ENCODE assay signal across 8 cellular contexts in genomic region chr22:45239378-45240136, GRCh38. TPM values are rescaled to one million over a fixed set of nuclear protein-coding genes. Genes with fewer than 3 reads are reported as not detected.
A peak's percentile ranks its signal among the peaks of the same experiment; 100 is the strongest.
DNase-seq lines count a peak whose midpoint lies in the region; ATAC-seq and TF ChIP-seq lines count a peak whose summit lies in the region.

No MANE protein-coding gene starts in this region.

- H3K4me1 ChIP-seq in stomach smooth muscle (ENCODE audit: control insufficient read depth, insufficient read depth, low read length): peaks cover 20% of the 10 kb centered on the region

- CTCF ChIA-PET in activated CD8-positive, alpha-beta T cell treated with anti-CD3 and anti-CD28 coated beads for 36 hours (lab: Charles Lee): no interaction called here

- H3K9me3 ChIP-seq in stomach smooth muscle (ENCODE audit: control insufficient read depth in 2 of 2, low read length in 2 of 2): no peaks in the 10 kb centered on the region

- no peak for ATAC-seq in activated CD8-positive, alpha-beta T cell treated with anti-CD3 and anti-CD28 coated beads for 36 hours
- ATAC-seq in GM18502 (IDR thresholded peaks at IDR 0.05; ENCODE audit: poor library complexity, unreplicated experiment) (no peak), GM19351 (IDR thresholded peaks at IDR 0.05; ENCODE audit: unreplicated experiment) (no peak)

- POLR2A ChIA-PET in activated CD8-positive, alpha-beta T cell treated with anti-CD3 and anti-CD28 coated beads for 36 hours (lab: Charles Lee): interaction anchor here (0.5 kb wide), 1 partner anchor 725 kb away, joined by 3 read pairs; no protein-coding TSS in a partner anchor

- intact Hi-C loops in activated CD4-positive, alpha-beta T cell treated with anti-CD3 and anti-CD28 coated beads, Interleukin-2, amount 10 ng/mL, durations not matched to agents 24 days and 14 days (cut with micrococcal nuclease): loop anchor here (2.0 to 10.0 kb wide), 2 partner anchors 69 to 265 kb away; partner anchors contain the start of gene FAM118A
- intact Hi-C loops in activated CD8-positive, alpha-beta T cell treated with anti-CD3 and anti-CD28 coated beads for 36 hours (cut with micrococcal nuclease): no loop called here

- H3K9ac ChIP-seq in stomach smooth muscle (ENCODE audit: low read length in 2 of 2): peak overlapping the region; percentile 62 to 66

- H3K36me3 Mint-ChIP-seq in activated CD4-positive, alpha-beta T cell treated with anti-CD3 and anti-CD28 coated beads, Interleukin-2, amount 10 ng/mL, durations not matched to agents 24 days and 14 days (ENCODE audit: low read depth): peaks cover 3% of the 10 kb centered on the region
- peaks cover 6% of the 10 kb centered on the region for H3K36me3 Mint-ChIP-seq in activated CD8-positive, alpha-beta T cell treated with anti-CD3 and anti-CD28 coated beads for 36 hours (ENCODE audit: low read depth)

- H3K4me3 Mint-ChIP-seq in activated CD4-positive, alpha-beta T cell treated with anti-CD3 and anti-CD28 coated beads, Interleukin-2, amount 10 ng/mL, durations not matched to agents 24 days and 14 days: peak overlapping the region; percentile 97
- H3K4me3 Mint-ChIP-seq in activated CD8-positive, alpha-beta T cell treated with anti-CD3 and anti-CD28 coated beads for 36 hours: peak overlapping the region; percentile 93

- peaks cover 10% of the 10 kb centered on the region for H3K4me1 Mint-ChIP-seq in activated CD4-positive, alpha-beta T cell treated with anti-CD3 and anti-CD28 coated beads, Interleukin-2, amount 10 ng/mL, durations not matched to agents 24 days and 14 days
- peaks cover 26% of the 10 kb centered on the region for H3K4me1 Mint-ChIP-seq in activated CD8-positive, alpha-beta T cell treated with anti-CD3 and anti-CD28 coated beads for 36 hours (ENCODE audit: low read depth)

- H3K9me3 Mint-ChIP-seq in activated CD4-positive, alpha-beta T cell treated with anti-CD3 and anti-CD28 coated beads, Interleukin-2, amount 10 ng/mL, durations not matched to agents 24 days and 14 days: no peaks in the 10 kb centered on the region
- H3K9me3 Mint-ChIP-seq in activated CD8-positive, alpha-beta T cell treated with anti-CD3 and anti-CD28 coated beads for 36 hours: no peaks in the 10 kb centered on the region

- no peak for TF ChIP-seq CTCF in activated CD8-positive, alpha-beta T cell treated with anti-CD3 and anti-CD28 coated beads for 36 hours (IDR thresholded peaks at IDR 0.05)

- peaks cover 2 to 5% of the 10 kb centered on the region in 2 donors for H3K36me3 ChIP-seq in stomach smooth muscle (ENCODE audit: control insufficient read depth in 2 of 2, insufficient read depth in 2 of 2, low read length in 2 of 2)

- no peak overlapping the region for H3K27ac ChIP-seq in stomach smooth muscle (ENCODE audit: low read length)

- no peak for DNase-seq in activated CD4-positive, alpha-beta T cell treated with anti-CD3 and anti-CD28 coated beads, Interleukin-2, amount 10 ng/mL, durations not matched to agents 24 days and 14 days
- no peak for DNase-seq in activated CD4-positive, alpha-beta T cell treated with anti-CD3 and anti-CD28 coated beads, Interleukin-2, amount 50 U/mL, for 48 hours
- DNase-seq in activated CD8-positive, alpha-beta T cell treated with anti-CD3 and anti-CD28 coated beads for 36 hours: no peak
- no peak for DNase-seq in ecto neural progenitor cell (ENCODE audit: low spot score)

- H3K27me3 ChIP-seq in stomach smooth muscle (ENCODE audit: control insufficient read depth in 1 of 2, insufficient read depth in 2 of 2, low read length in 2 of 2): no peaks in the 10 kb centered on the region

- H3K4me3 ChIP-seq in iPS-11a (ENCODE audit: low read depth, low read length) (peak overlapping the region; percentile 67), stomach smooth muscle (ENCODE audit: low read length in 2 of 2) (peak overlapping the region; percentile 70 to 78)

- no peaks in the 10 kb centered on the region for H3K27me3 Mint-ChIP-seq in activated CD4-positive, alpha-beta T cell treated with anti-CD3 and anti-CD28 coated beads, Interleukin-2, amount 10 ng/mL, durations not matched to agents 24 days and 14 days
- no peaks in the 10 kb centered on the region for H3K27me3 Mint-ChIP-seq in activated CD8-positive, alpha-beta T cell treated with anti-CD3 and anti-CD28 coated beads for 36 hours

- peak overlapping the region; percentile 91 for H3K27ac Mint-ChIP-seq in activated CD4-positive, alpha-beta T cell treated with anti-CD3 and anti-CD28 coated beads, Interleukin-2, amount 10 ng/mL, durations not matched to agents 24 days and 14 days
- no peak overlapping the region for H3K27ac Mint-ChIP-seq in activated CD8-positive, alpha-beta T cell treated with anti-CD3 and anti-CD28 coated beads for 36 hours

RNA-seq across cellular contexts. Expression of gene KIAA0930, which starts 1.1 kb away (rescaled TPM):
- total RNA-seq in activated CD4-positive, alpha-beta T cell treated with anti-CD3 and anti-CD28 coated beads, Interleukin-2, amount 10 ng/mL, durations not matched to agents 24 days and 14 days: 45.3 and 45.6 TPM in 2 replicates
- 10 to 100 TPM; 38.4 to 40.4 TPM for total RNA-seq in activated CD8-positive, alpha-beta T cell treated with anti-CD3 and anti-CD28 coated beads for 36 hours

RNA-seq across cellular contexts. Expression of gene UPK3A, which starts 45.2 kb away (rescaled TPM):
- total RNA-seq in activated CD4-positive, alpha-beta T cell treated with anti-CD3 and anti-CD28 coated beads, Interleukin-2, amount 10 ng/mL, durations not matched to agents 24 days and 14 days: not detected in 2 replicates
- not detected for total RNA-seq in activated CD8-positive, alpha-beta T cell treated with anti-CD3 and anti-CD28 coated beads for 36 hours
